ENCODE assay signal across 10 cellular contexts in genomic region chr2:217935245-217935879, GRCh38.
DNase-seq lines count a peak whose midpoint lies in the region; ATAC-seq and TF ChIP-seq lines count a peak whose summit lies in the region.
"Had no signal": no experiment of that assay in that cellular context is flagged by ENCODE, and none has a peak within 500 bp of the region (broad histone marks: within the 10 kb centered on the region; RNA-seq: fewer than 3 reads in every experiment).

No MANE protein-coding gene starts in this region.

- DNase-seq in SJSA1 (ENCODE audit: low read depth in 1 of 2, low spot score in 2 of 2) (no peak), fibroblast of mammary gland (ENCODE audit: low read depth) (peak; percentile 87), tibial nerve (ENCODE audit: low spot score in 2 of 2) (no peak), left colon (no peak), HPDE6-E6E7 (ENCODE audit: extremely low spot score) (no peak)
- DNase-seq in activated CD8-positive, alpha-beta memory T cell treated with anti-CD3 and anti-CD28 coated beads, Interleukin-2, amount 50 U/mL, for 4 hours, result no peak
- no peak for DNase-seq in activated CD8-positive, alpha-beta T cell treated with anti-CD3 and anti-CD28 coated beads for 36 hours
- DNase-seq: NCI-H69, T-helper 9 cell had no signal

- no peak overlapping the region for H3K27ac Mint-ChIP-seq in activated CD8-positive, alpha-beta T cell treated with anti-CD3 and anti-CD28 coated beads for 36 hours

- H3K9me3 ChIP-seq in SJSA1 (replicated peaks), result no peaks in the 10 kb centered on the region
- H3K9me3 ChIP-seq in mucosa of rectum (ENCODE audit: control insufficient read depth in 2 of 2, low read length in 2 of 2), result no peaks in the 10 kb centered on the region
- no peaks in the 10 kb centered on the region for H3K9me3 ChIP-seq in tibial nerve

- H3K4me1 Mint-ChIP-seq in activated CD8-positive, alpha-beta T cell treated with anti-CD3 and anti-CD28 coated beads for 36 hours (ENCODE audit: low read depth), result peaks cover 2% of the 10 kb centered on the region

- no peak overlapping the region for H3K9ac ChIP-seq in mucosa of rectum (ENCODE audit: low read depth in 1 of 2, low read length in 2 of 2)

- no peaks in the 10 kb centered on the region for H3K9me3 Mint-ChIP-seq in activated CD8-positive, alpha-beta T cell treated with anti-CD3 and anti-CD28 coated beads for 36 hours

- no peak for ATAC-seq in left colon
- no peak for ATAC-seq in activated CD8-positive, alpha-beta T cell treated with anti-CD3 and anti-CD28 coated beads for 36 hours

- WGBS in tibial nerve, 2 donors, result 33 to 56% methylated on average over 6 to 7 of the region's 7 CpGs

- H3K27me3 ChIP-seq in SJSA1 (replicated peaks) (no peaks in the 10 kb centered on the region), mucosa of rectum (ENCODE audit: control insufficient read depth in 2 of 2, insufficient read depth in 2 of 2, low read length in 2 of 2) (no peaks in the 10 kb centered on the region), tibial nerve (no peaks in the 10 kb centered on the region)

- intact Hi-C loops in left colon (cut with DNase I, micrococcal nuclease), result no loop called here
- intact Hi-C loops in activated CD8-positive, alpha-beta T cell treated with anti-CD3 and anti-CD28 coated beads for 36 hours (cut with micrococcal nuclease), result no loop called here

- no peak for TF ChIP-seq EP300 in tibial nerve (IDR thresholded peaks at IDR 0.05)

- H3K27me3 Mint-ChIP-seq in activated CD8-positive, alpha-beta T cell treated with anti-CD3 and anti-CD28 coated beads for 36 hours, result peaks cover 4% of the 10 kb centered on the region

- peak overlapping the region; percentile 6 for H3K27ac ChIP-seq in SJSA1
- H3K27ac ChIP-seq in mucosa of rectum (ENCODE audit: low read depth in 2 of 2, low read length in 2 of 2), result peak overlapping the region; percentile 71 to 86
- peak overlapping the region; percentile 26 to 91 (median 78) for H3K27ac ChIP-seq in tibial nerve

- no peak overlapping the region for H3K4me3 Mint-ChIP-seq in activated CD8-positive, alpha-beta T cell treated with anti-CD3 and anti-CD28 coated beads for 36 hours

- no peaks in the 10 kb centered on the region for H3K36me3 Mint-ChIP-seq in activated CD8-positive, alpha-beta T cell treated with anti-CD3 and anti-CD28 coated beads for 36 hours (ENCODE audit: low read depth)

- peaks cover 71% of the 10 kb centered on the region for H3K4me1 ChIP-seq in SJSA1 (replicated peaks)
- peaks cover 30 to 33% of the 10 kb centered on the region in 2 donors for H3K4me1 ChIP-seq in mucosa of rectum (ENCODE audit: control insufficient read depth in 2 of 2, insufficient read depth in 2 of 2, low read length in 2 of 2)
- peaks cover 0 to 99% (median 77%) of the 10 kb centered on the region in 4 donors for H3K4me1 ChIP-seq in tibial nerve

- no peak for TF ChIP-seq CTCF in fibroblast of mammary gland (conservative IDR thresholded peaks at IDR 0.05; ENCODE audit: control insufficient read depth, insufficient read depth, low read depth, low read length)
- no peak for TF ChIP-seq CTCF in tibial nerve (IDR thresholded peaks at IDR 0.05)
- no peak for TF ChIP-seq CTCF in activated CD8-positive, alpha-beta T cell treated with anti-CD3 and anti-CD28 coated beads for 36 hours (IDR thresholded peaks at IDR 0.05)

- POLR2A ChIA-PET in activated CD8-positive, alpha-beta T cell treated with anti-CD3 and anti-CD28 coated beads for 36 hours (lab: Charles Lee), result no interaction called here

- CTCF ChIA-PET in activated CD8-positive, alpha-beta T cell treated with anti-CD3 and anti-CD28 coated beads for 36 hours (lab: Charles Lee), result no interaction called here

- H3K36me3 ChIP-seq in SJSA1, result no peaks in the 10 kb centered on the region
- H3K36me3 ChIP-seq in mucosa of rectum (ENCODE audit: control insufficient read depth in 2 of 2, insufficient read depth in 2 of 2, low read length in 2 of 2), result no peaks in the 10 kb centered on the region
- peaks cover 0 to 3% (median 0%) of the 10 kb centered on the region in 3 donors for H3K36me3 ChIP-seq in tibial nerve

- H3K4me3 ChIP-seq in SJSA1 (no peak overlapping the region), fibroblast of mammary gland (ENCODE audit: control insufficient read depth, low read depth, low read length) (no peak overlapping the region), mucosa of rectum (ENCODE audit: low read length in 2 of 2) (no peak overlapping the region), tibial nerve (peak overlapping the region in 3 of 4 donors; percentile 7 to 65 (median 19))

- no peak for TF ChIP-seq POLR2A in tibial nerve (IDR thresholded peaks at IDR 0.05)

Comparison
In these comparisons a context has a peak if more than half of its experiments do, and no peak if none do; other contexts are left out.
1. H3K27ac ChIP-seq: peak in every context shown above with its lines; median percentile 78 in mucosa of rectum; 78 in tibial nerve; 6 in SJSA1.
2. H3K4me3 ChIP-seq: peak in tibial nerve (3 of 4); none in SJSA1 (single experiment), fibroblast of mammary gland (single experiment) and mucosa of rectum (0 of 2).